In genomic region chr5:108728566-108729305, GRCh38 we compare ENCODE assay signal across 8 cellular contexts. TPM values are rescaled to one million over a fixed set of nuclear protein-coding genes. Genes with fewer than 3 reads are reported as not detected.
DNase-seq lines count a peak whose midpoint lies in the region; ATAC-seq and TF ChIP-seq lines count a peak whose summit lies in the region.

No MANE protein-coding gene starts in this region.

- peaks cover 27% of the 10 kb centered on the region for H3K4me1 Mint-ChIP-seq in stimulated activated effector memory CD8-positive, alpha-beta T cell treated with anti-CD3 and anti-CD28 coated beads, Interleukin-12 subunit alpha, Interleukin-12 subunit beta, amount 100 ng/mL, for 72 hours

- intact Hi-C loops in lower leg skin (cut with DNase I; ENCODE audit: low total_unique reads) = no loop called here

- peak overlapping the region; percentile 77 for H3K4me3 Mint-ChIP-seq in stimulated activated effector memory CD8-positive, alpha-beta T cell treated with anti-CD3 and anti-CD28 coated beads, Interleukin-12 subunit alpha, Interleukin-12 subunit beta, amount 100 ng/mL, for 72 hours

- no peak for TF ChIP-seq POLR2A in lower leg skin (IDR thresholded peaks at IDR 0.05)

- no peaks in the 10 kb centered on the region for H3K9me3 ChIP-seq in RWPE2 (ENCODE audit: severe bottlenecking)

- H3K36me3 ChIP-seq in RWPE2 (ENCODE audit: low read depth) = no peaks in the 10 kb centered on the region

- peak; percentile 10 for ATAC-seq in GM18520 (IDR thresholded peaks at IDR 0.05; ENCODE audit: unreplicated experiment)
- ATAC-seq in HG02840 (IDR thresholded peaks at IDR 0.05; ENCODE audit: low FRiP score, unreplicated experiment) = peak; percentile 36
- ATAC-seq in RWPE2 (ENCODE audit: low read depth) = peak; percentile 17
- ATAC-seq in stimulated activated effector memory CD8-positive, alpha-beta T cell treated with anti-CD3 and anti-CD28 coated beads, Interleukin-12 subunit alpha, Interleukin-12 subunit beta, amount 100 ng/mL, for 72 hours = peak; percentile 53

- H3K4me1 ChIP-seq in RWPE2 (ENCODE audit: insufficient read depth, poor library complexity, severe bottlenecking) = peaks cover 7% of the 10 kb centered on the region

- DNase-seq in RWPE2 (ENCODE audit: low spot score) = no peak
- no peak for DNase-seq in astrocyte of the spinal cord (ENCODE audit: low read depth, low spot score)
- DNase-seq in lower leg skin (ENCODE audit: low spot score in 2 of 2) = no peak
- DNase-seq in stimulated activated effector memory CD8-positive, alpha-beta T cell treated with anti-CD3 and anti-CD28 coated beads, Interleukin-12 subunit alpha, Interleukin-12 subunit beta, amount 100 ng/mL, for 72 hours (ENCODE audit: low spot score in 2 of 2) = no peak
- no peak for DNase-seq in NCI-H774 (lab: John Stamatoyannopoulos, UW)
- DNase-seq in ACHN = no peak

- peak overlapping the region; percentile 53 for H3K27ac ChIP-seq in RWPE2 (ENCODE audit: poor library complexity, severe bottlenecking)

- no peaks in the 10 kb centered on the region for H3K27me3 ChIP-seq in RWPE2 (ENCODE audit: insufficient read depth, poor library complexity, severe bottlenecking)

- in situ Hi-C loops in astrocyte of the spinal cord (cut with HindIII; ENCODE audit: low sequenced_read_pairs) (no loop called here), ACHN (cut with HindIII; ENCODE audit: low pct_ligation_motif_present, low pct_unique_long_range_greater_than_20kb, low sequenced_read_pairs) (no loop called here)

- no peak for TF ChIP-seq CTCF in RWPE2 (IDR thresholded peaks at IDR 0.05; ENCODE audit: poor library complexity, severe bottlenecking)
- no peak for TF ChIP-seq CTCF in astrocyte of the spinal cord (IDR thresholded peaks at IDR 0.05; ENCODE audit: low read depth, low read length)
- no peak for TF ChIP-seq CTCF in lower leg skin (IDR thresholded peaks at IDR 0.05)

- H3K4me3 ChIP-seq in RWPE2 (ENCODE audit: severe bottlenecking) = peak overlapping the region; percentile 55
- peak overlapping the region; percentile 75 for H3K4me3 ChIP-seq in astrocyte of the spinal cord (ENCODE audit: low read depth, low read length)
- H3K4me3 ChIP-seq in lower leg skin (ENCODE audit: low read depth, poor library complexity, severe bottlenecking) = peak overlapping the region; percentile 50

- WGBS in lower leg skin, 2 donors = 31 to 32% methylated on average over 15 of the region's 15 CpGs

- H3K27ac Mint-ChIP-seq in stimulated activated effector memory CD8-positive, alpha-beta T cell treated with anti-CD3 and anti-CD28 coated beads, Interleukin-12 subunit alpha, Interleukin-12 subunit beta, amount 100 ng/mL, for 72 hours = peak overlapping the region; percentile 86

- H3K36me3 Mint-ChIP-seq in stimulated activated effector memory CD8-positive, alpha-beta T cell treated with anti-CD3 and anti-CD28 coated beads, Interleukin-12 subunit alpha, Interleukin-12 subunit beta, amount 100 ng/mL, for 72 hours = no peaks in the 10 kb centered on the region

- H3K9me3 Mint-ChIP-seq in stimulated activated effector memory CD8-positive, alpha-beta T cell treated with anti-CD3 and anti-CD28 coated beads, Interleukin-12 subunit alpha, Interleukin-12 subunit beta, amount 100 ng/mL, for 72 hours = no peaks in the 10 kb centered on the region

RNA-seq across cellular contexts. Expression of gene FER, which starts 19.0 kb away (rescaled TPM):
- total RNA-seq in lower leg skin = 10 to 100 TPM; 16.1 to 25.7 (median 19.1) TPM
